Comparison of ENCODE assay signal across 22 cellular contexts in the genomic region with DNA sequence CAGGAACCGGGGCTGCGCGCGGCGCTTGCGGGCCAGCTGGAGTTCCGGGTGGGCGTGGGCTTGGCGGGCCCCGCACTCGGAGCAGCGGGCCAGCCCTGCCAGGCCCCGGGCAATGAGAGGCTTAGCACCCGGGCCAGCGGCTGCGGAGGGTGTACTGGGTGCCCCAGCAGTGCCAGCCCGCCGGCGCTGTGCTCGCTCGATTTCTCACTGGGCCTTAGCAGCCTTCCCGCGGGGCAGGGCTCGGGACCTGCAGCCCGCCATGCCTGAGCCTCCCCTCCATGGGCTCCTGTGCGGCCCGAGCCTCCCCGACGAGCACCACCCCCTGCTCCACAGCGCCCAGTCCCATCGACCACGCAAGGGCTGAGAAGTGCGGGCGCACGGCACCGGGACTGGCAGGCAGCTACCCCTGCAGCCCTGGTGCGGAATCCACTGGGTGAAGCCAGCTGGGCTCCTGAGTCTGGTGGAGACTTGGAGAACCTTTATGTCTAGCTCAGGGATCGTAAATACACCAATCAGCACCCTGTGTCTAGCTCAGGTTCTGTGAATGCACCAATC. TPM values are rescaled to one million over a fixed set of nuclear protein-coding genes. Genes with fewer than 3 reads are reported as not detected.
DNase-seq lines count a peak whose midpoint lies in the region; ATAC-seq and TF ChIP-seq lines count a peak whose summit lies in the region.
"Not testable (repeated sequence)": the region's sequence is repeated elsewhere in the genome, so short reads cannot be mapped to it uniquely, and the experiment has no call there.
"Had no signal": no experiment of that assay in that cellular context is flagged by ENCODE, and none has a peak within 500 bp of the region (broad histone marks: within the 10 kb centered on the region; RNA-seq: fewer than 3 reads in every experiment).

No MANE protein-coding gene starts in this region.

- H3K27ac Mint-ChIP-seq in Caco-2 (ENCODE audit: unreplicated experiment) = peak overlapping the region; percentile 25

- POLR2A ChIA-PET in Caco-2 (lab: Charles Lee) = not testable (repeated sequence)

- intact Hi-C loops in Caco-2 (cut with micrococcal nuclease; ENCODE audit: unreplicated experiment) = loop anchor here (5.0 kb wide), 1 partner anchor 66 kb away; no protein-coding TSS in a partner anchor
- intact Hi-C loops in esophagus squamous epithelium (cut with DNase I) = loop anchor here (10.0 kb wide), 2 partner anchors 74 to 154 kb away; no protein-coding TSS in a partner anchor
- intact Hi-C loops in left ventricle myocardium superior (cut with micrococcal nuclease) = not testable (repeated sequence)
- intact Hi-C loops in right cardiac atrium (cut with DNase I) = loop anchor here in 3 of 4 donors (10.0 kb wide), 4 partner anchors 56 to 184 kb away; no protein-coding TSS in a partner anchor

- 55 to 86% methylated on average over 29 to 38 of the region's 38 CpGs for WGBS in esophagus, 2 donors
- WGBS in esophagus squamous epithelium, 2 donors = 100% methylated on average over 3 of the region's 38 CpGs; no CpG with 5 or more reads in 1 of the 2 donors
- whole genome bisulfite sequencing in right cardiac atrium = 94% methylated on average over 38 of the region's 38 CpGs

- H3K4me1 Mint-ChIP-seq in Caco-2 (ENCODE audit: low read depth, unreplicated experiment) = not testable (repeated sequence)

- TF ChIP-seq POLR2A in esophagus squamous epithelium (IDR thresholded peaks at IDR 0.05) = not testable (repeated sequence)

- not testable (repeated sequence) for BruUV-seq in Caco-2 (replicated peaks; lab: Mats Ljungman, UMichigan)

- not testable (repeated sequence) for H3K36me3 ChIP-seq in Caco-2 (ENCODE audit: control insufficient read depth, insufficient read depth, low read length); esophagus (ENCODE audit: control insufficient read depth in 2 of 2, insufficient read depth in 2 of 2, low read length in 1 of 2); esophagus squamous epithelium

- not testable (repeated sequence) for H3K9me3 Mint-ChIP-seq in Caco-2 (ENCODE audit: unreplicated experiment)

- not testable (repeated sequence) for H3K36me3 Mint-ChIP-seq in Caco-2 (ENCODE audit: insufficient read depth, unreplicated experiment)

- not testable (repeated sequence) for H3K4me3 Mint-ChIP-seq in Caco-2 (ENCODE audit: unreplicated experiment)

- not testable (repeated sequence) for H3K27me3 Mint-ChIP-seq in Caco-2 (ENCODE audit: insufficient read depth, unreplicated experiment)

- H3K4me1 ChIP-seq in Caco-2 = peaks cover 19% of the 10 kb centered on the region
- H3K4me1 ChIP-seq in esophagus (ENCODE audit: control insufficient read depth in 2 of 2, insufficient read depth in 2 of 2, low read length in 1 of 2); right cardiac atrium (ENCODE audit: control insufficient read depth, insufficient read depth, low read length): not testable (repeated sequence)
- peaks cover 15 to 40% (median 21%) of the 10 kb centered on the region in 3 donors for H3K4me1 ChIP-seq in esophagus squamous epithelium

- not testable (repeated sequence) for H3K4me3 ChIP-seq in Caco-2 (ENCODE audit: low read depth, low read length); esophagus (ENCODE audit: low read depth in 1 of 2, low read length in 2 of 2); esophagus squamous epithelium; right cardiac atrium (ENCODE audit: low read length)

- not testable (repeated sequence) for DNase-seq in Caco-2; esophagus squamous epithelium (lab: John Stamatoyannopoulos, UW)
- DNase-seq in DMS53 (lab: John Stamatoyannopoulos, UW) (peak; percentile 46), NCI-H146 (lab: John Stamatoyannopoulos, UW) (peak; percentile 9), left ventricle myocardium superior (peak; percentile 20), right cardiac atrium (peak in 2 of 3 donors; percentile 50 to 55)

- peak overlapping the region; percentile 83 for H3K27ac ChIP-seq in C4-2B
- peak overlapping the region; percentile 49 to 52 for H3K27ac ChIP-seq in esophagus (ENCODE audit: low read depth in 2 of 2, low read length in 1 of 2)
- H3K27ac ChIP-seq in esophagus squamous epithelium = peak overlapping the region in 3 of 4 donors; percentile 38 to 74 (median 73)
- not testable (repeated sequence) for H3K27ac ChIP-seq in right cardiac atrium (ENCODE audit: low read length)

- CTCF ChIA-PET in Caco-2 (lab: Charles Lee) = interaction anchor here (1.4 kb wide), 1 partner anchor 65 kb away, joined by 8 read pairs; no protein-coding TSS in a partner anchor

- not testable (repeated sequence) for H3K9me3 ChIP-seq in Caco-2; esophagus (ENCODE audit: control insufficient read depth in 2 of 2, insufficient read depth in 1 of 2, low read depth in 1 of 2, low read length in 1 of 2); esophagus squamous epithelium; right cardiac atrium (ENCODE audit: control insufficient read depth, low read length)

- TF ChIP-seq CTCF in C4-2B (conservative IDR thresholded peaks at IDR 0.05); Caco-2 (IDR thresholded peaks at IDR 0.05; ENCODE audit: insufficient read depth in 1 of 2, low read depth in 1 of 2, low read length in 1 of 2, severe bottlenecking in 1 of 2, unreplicated experiment in 1 of 2); esophagus squamous epithelium (IDR thresholded peaks at IDR 0.05): not testable (repeated sequence)

- not testable (repeated sequence) for ATAC-seq in left ventricle myocardium superior, right cardiac atrium

- H3K27me3 ChIP-seq in Caco-2 (replicated peaks; ENCODE audit: control insufficient read depth, insufficient read depth, low read length); esophagus (ENCODE audit: control insufficient read depth in 1 of 2, insufficient read depth in 2 of 2, low read length in 2 of 2); esophagus squamous epithelium; right cardiac atrium (ENCODE audit: control insufficient read depth, insufficient read depth): not testable (repeated sequence)

RNA-seq across cellular contexts. Expression of a gene that starts 4.2 kb away (rescaled TPM):
- not detected in 2 replicates for total RNA-seq in Caco-2 (2022)
- under 1 TPM; 0.26 to 0.29 TPM for polyA plus RNA-seq in esophagus
- 1 to 10 TPM in 1 of 4 donors, not detected in 3; 4.0 TPM for total RNA-seq in esophagus squamous epithelium
- not detected for total RNA-seq in left ventricle myocardium superior
- under 1 TPM in 2 of 4 donors, not detected in 2; 0.40 to 0.58 TPM for total RNA-seq in right cardiac atrium
- polyA plus RNA-seq in right cardiac atrium = 0.97 TPM
- total RNA-seq: A172; A673; B cell; CD4-positive, alpha-beta memory T cell; CD4-positive, alpha-beta T cell; CD4-positive, CD25-positive, alpha-beta regulatory T cell; CD8-positive, alpha-beta memory T cell; CD8-positive, alpha-beta T cell; G401 had no signal
- polyA plus RNA-seq: A549; AG04450; BJ; CD14-positive monocyte; CD4-positive, alpha-beta memory T cell; CD4-positive, CD25-positive, alpha-beta regulatory T cell; CD8-positive, alpha-beta memory T cell had no signal

RNA-seq across cellular contexts. Expression of a gene that starts 30.4 kb away (rescaled TPM):
- total RNA-seq in Caco-2 (2022) = 179 and 195 TPM in 2 replicates
- 10 to 100 TPM; 48.9 to 79.6 TPM for polyA plus RNA-seq in esophagus
- total RNA-seq in esophagus squamous epithelium = 100 to 1,000 TPM in 1 of 4 donors, 10 to 100 TPM in 3; 72.2 to 121 (median 84.7) TPM
- 83.4 TPM for total RNA-seq in left ventricle myocardium superior
- 10 to 100 TPM; 80.0 to 83.1 (median 81.1) TPM for total RNA-seq in right cardiac atrium
- 85.8 TPM for polyA plus RNA-seq in right cardiac atrium

RNA-seq across cellular contexts. Expression of a gene that starts 43.2 kb away (rescaled TPM):
- total RNA-seq in Caco-2 (2022) (119 and 122 TPM in 2 replicates), esophagus squamous epithelium (10 to 100 TPM; 44.2 to 56.1 (median 49.0) TPM), left ventricle myocardium superior (56.9 TPM), right cardiac atrium (10 to 100 TPM; 54.3 to 60.5 (median 54.7) TPM)
- polyA plus RNA-seq in esophagus (10 to 100 TPM; 37.7 to 43.7 TPM), right cardiac atrium (45.1 TPM)

RNA-seq across cellular contexts. Expression of a gene that starts 48.2 kb away (rescaled TPM):
- total RNA-seq in Caco-2 (2022) = not detected in 2 replicates
- polyA plus RNA-seq in esophagus = under 1 TPM; 0.59 to 0.98 TPM
- 1 to 10 TPM; 1.1 to 3.0 (median 1.8) TPM for total RNA-seq in esophagus squamous epithelium
- 0.52 TPM for total RNA-seq in left ventricle myocardium superior
- under 1 TPM in 3 of 4 donors, not detected in 1; 0.29 to 0.97 (median 0.53) TPM for total RNA-seq in right cardiac atrium
- not detected for polyA plus RNA-seq in right cardiac atrium
- total RNA-seq: A172; A673; B cell; CD8-positive, alpha-beta memory T cell; Daoy; G401 had no signal
- polyA plus RNA-seq: A549, AG04450, BJ, CD14-positive monocyte had no signal

RNA-seq across cellular contexts. Expression of a gene that starts 51.7 kb away (rescaled TPM):
- total RNA-seq in Caco-2 (2022) (27.3 and 29.3 TPM in 2 replicates), esophagus squamous epithelium (10 to 100 TPM in 2 of 4 donors, 1 to 10 TPM in 2; 4.2 to 27.1 (median 13.4) TPM), left ventricle myocardium superior (98.1 TPM), right cardiac atrium (10 to 100 TPM; 80.6 to 99.5 (median 95.9) TPM)
- polyA plus RNA-seq in esophagus (10 to 100 TPM; 10.5 to 11.0 TPM), right cardiac atrium (73.3 TPM)
